1 cellular context compared by ENCODE assay signal in genomic region chr6:42010909-42011308, GRCh38.
A peak's percentile ranks its signal among the peaks of the same experiment; 100 is the strongest.
TF ChIP-seq lines count a peak whose summit lies in the region.

No MANE protein-coding gene starts in this region.

TF ChIP-seq in HepG2, 621 proteins besides CTCF, POLR2A, EP300 and RAD21:
- TF ChIP-seq ARID2 (CRISPR knock-in tag; IDR thresholded peaks at IDR 0.05; ENCODE audit: borderline replicate concordance) = no peak
- no peak for TF ChIP-seq ZNF430 (CRISPR knock-in tag; IDR thresholded peaks at IDR 0.05)
- peak; percentile 86 for TF ChIP-seq ZNF24 (IDR thresholded peaks at IDR 0.05)
- no peak for TF ChIP-seq SMARCC2 (IDR thresholded peaks at IDR 0.05)
TF ChIP-seq in HepG2: peak in this region for 1.
